25 cellular contexts compared by ENCODE assay signal in the genomic region with DNA sequence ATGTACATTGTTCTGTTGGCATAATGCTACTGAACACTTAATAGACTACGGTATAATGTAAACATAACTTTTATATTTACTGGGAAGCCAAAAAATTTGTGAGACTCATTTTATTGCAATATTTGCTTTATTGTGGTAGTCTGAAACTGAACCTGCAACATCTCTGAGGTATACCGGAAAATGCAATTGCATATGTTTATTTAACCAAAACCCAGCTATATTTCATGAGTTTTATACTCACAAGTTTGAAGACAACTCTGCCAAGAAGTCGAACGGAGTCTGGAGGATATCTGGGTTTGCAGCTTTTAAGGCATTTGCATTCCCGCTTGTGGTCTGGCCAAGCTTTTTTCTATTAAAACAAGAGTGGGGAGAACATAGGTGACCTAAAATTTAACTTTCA.
"Had no signal": no experiment of that assay in that cellular context is flagged by ENCODE, and none has a peak within 500 bp of the region (broad histone marks: within the 10 kb centered on the region; RNA-seq: fewer than 3 reads in every experiment).

No MANE protein-coding gene starts in this region.

- H3K9me3 Mint-ChIP-seq: mesothelial cell of epicardium had no signal

- H3K4me3 ChIP-seq: coronary artery, dorsolateral prefrontal cortex, esophagus muscularis mucosa, gastrocnemius medialis, heart right ventricle, left lung, lower lobe of right lung, mucosa of descending colon had no signal

- ATAC-seq: gastrocnemius medialis; heart right ventricle; left cardiac atrium; left lung; left ventricle myocardium superior; lower lobe of right lung; mucosa of descending colon; naive thymus-derived CD8-positive, alpha-beta T cell had no signal

- DNase-seq: dermis blood vessel endothelial cell; dorsolateral prefrontal cortex; effector CD4-positive, alpha-beta T cell; effector memory CD4-positive, alpha-beta T cell; foreskin fibroblast; foreskin melanocyte; gastrocnemius medialis; glutamatergic neuron; head of caudate nucleus; heart right ventricle; hippocampal formation; left cardiac atrium; left lung; left ventricle myocardium superior; lower lobe of right lung; mesenchymal stem cell; mucosa of descending colon; naive B cell; naive thymus-derived CD8-positive, alpha-beta T cell had no signal

- FAIRE-seq: endothelial cell of umbilical vein, islet of Langerhans, keratinocyte had no signal

- H3K27ac Mint-ChIP-seq: mesothelial cell of epicardium, naive B cell had no signal

- H3K36me3 ChIP-seq: gastrocnemius medialis, heart right ventricle, lower lobe of right lung had no signal

- H3K27me3 Mint-ChIP-seq: naive B cell; naive thymus-derived CD8-positive, alpha-beta T cell had no signal

- H3K27ac ChIP-seq: coronary artery, dorsolateral prefrontal cortex, esophagus muscularis mucosa, gastrocnemius medialis, heart right ventricle, left lung, lower lobe of right lung had no signal

- H3K27me3 ChIP-seq: dorsolateral prefrontal cortex, esophagus muscularis mucosa, gastrocnemius medialis, heart right ventricle, left lung had no signal

- H3K4me3 Mint-ChIP-seq: mesothelial cell of epicardium; naive B cell; naive thymus-derived CD8-positive, alpha-beta T cell had no signal

- H3K4me1 ChIP-seq: gastrocnemius medialis, heart right ventricle, left lung, lower lobe of right lung had no signal

- H3K9me3 ChIP-seq: esophagus muscularis mucosa, gastrocnemius medialis, heart right ventricle, left lung, lower lobe of right lung, mucosa of descending colon had no signal
